In genomic region chr2:203934006-203934632, GRCh38 we compare ENCODE assay signal across 13 cellular contexts. TPM values are rescaled to one million over a fixed set of nuclear protein-coding genes. Genes with fewer than 3 reads are reported as not detected.
DNase-seq lines count a peak whose midpoint lies in the region; ATAC-seq and TF ChIP-seq lines count a peak whose summit lies in the region.
"Had no signal": no experiment of that assay in that cellular context is flagged by ENCODE, and none has a peak within 500 bp of the region (broad histone marks: within the 10 kb centered on the region; RNA-seq: fewer than 3 reads in every experiment).

No MANE protein-coding gene starts in this region.

- H3K4me1 Mint-ChIP-seq in activated CD4-positive, alpha-beta memory T cell treated with anti-CD3 and anti-CD28 coated beads, Interleukin-2, amount 10 ng/mL, durations not matched to agents 7 days and 5 days, result peaks cover 41% of the 10 kb centered on the region
- H3K4me1 Mint-ChIP-seq: activated B cell treated with CpG ODN at 0.5 μM for 24 hours had no signal

- H3K36me3 ChIP-seq in right lobe of liver, result no peaks in the 10 kb centered on the region

- ATAC-seq in right lobe of liver (no peak), GM19351 (IDR thresholded peaks at IDR 0.05; ENCODE audit: unreplicated experiment) (no peak)

- POLR2A ChIA-PET in activated CD4-positive, alpha-beta memory T cell treated with anti-CD3 and anti-CD28 coated beads, Interleukin-2, amount 10 ng/mL, durations not matched to agents 7 days and 5 days (lab: Charles Lee), result interaction anchor here (0.8 to 8.3 kb wide), 21 partner anchors 9 to 227 kb away, joined by 3 to 150 read pairs (median 5); partner anchors contain the start of genes CD28 and CTLA4

- H3K9me3 Mint-ChIP-seq in activated CD4-positive, alpha-beta memory T cell treated with anti-CD3 and anti-CD28 coated beads, Interleukin-2, amount 10 ng/mL, durations not matched to agents 7 days and 5 days, result no peaks in the 10 kb centered on the region
- H3K9me3 Mint-ChIP-seq: activated B cell treated with CpG ODN at 0.5 μM for 24 hours had no signal

- H3K4me3 Mint-ChIP-seq in activated CD4-positive, alpha-beta memory T cell treated with anti-CD3 and anti-CD28 coated beads, Interleukin-2, amount 10 ng/mL, durations not matched to agents 7 days and 5 days, result peak overlapping the region; percentile 47
- H3K4me3 Mint-ChIP-seq: activated B cell treated with CpG ODN at 0.5 μM for 24 hours had no signal

- H3K9me3 ChIP-seq in right lobe of liver, result no peaks in the 10 kb centered on the region

- no peaks in the 10 kb centered on the region for H3K27me3 ChIP-seq in right lobe of liver

- no peaks in the 10 kb centered on the region for H3K27me3 Mint-ChIP-seq in activated CD4-positive, alpha-beta memory T cell treated with anti-CD3 and anti-CD28 coated beads, Interleukin-2, amount 10 ng/mL, durations not matched to agents 7 days and 5 days

- H3K4me1 ChIP-seq in right lobe of liver, result no peaks in the 10 kb centered on the region

- peak; percentile 7 for DNase-seq in M059J (ENCODE audit: low read depth)
- peak; percentile 52 for DNase-seq in activated CD4-positive, alpha-beta memory T cell treated with anti-CD3 and anti-CD28 coated beads, Interleukin-2, amount 10 ng/mL, durations not matched to agents 7 days and 5 days
- DNase-seq in dedifferentiated amniotic fluid mesenchymal stem cell (ENCODE audit: extremely low spot score), result peak; percentile 41
- DNase-seq in stimulated activated CD4-positive, alpha-beta T cell treated with anti-CD3 and anti-CD28 coated beads, TNF-alpha, amount 100 ng/mL, for 24 hours (ENCODE audit: low read depth in 3 of 3), result peak in 2 of 3 experiments; percentile 38 to 60
- no peak for DNase-seq in coronary artery (ENCODE audit: low spot score)
- DNase-seq in right lobe of liver, result no peak
- DNase-seq in midbrain (lab: John Stamatoyannopoulos, UW), result no peak
- DNase-seq: activated B cell treated with CpG ODN at 0.5 μM for 24 hours, C1 segment of cervical spinal cord, mesenchymal stem cell had no signal

- H3K27ac ChIP-seq in coronary artery (peak overlapping the region in 1 of 2 donors; percentile 66), right lobe of liver (no peak overlapping the region)

- peak overlapping the region; percentile 86 for H3K27ac Mint-ChIP-seq in activated CD4-positive, alpha-beta memory T cell treated with anti-CD3 and anti-CD28 coated beads, Interleukin-2, amount 10 ng/mL, durations not matched to agents 7 days and 5 days
- H3K27ac Mint-ChIP-seq: activated B cell treated with CpG ODN at 0.5 μM for 24 hours had no signal

- 43% methylated on average over 6 of the region's 6 CpGs for WGBS in right lobe of liver (ENCODE audit: insufficient coverage, low coverage, low lambda C conversion rate, missing lambda C conversion rate)

- CTCF ChIA-PET in activated CD4-positive, alpha-beta memory T cell treated with anti-CD3 and anti-CD28 coated beads, Interleukin-2, amount 10 ng/mL, durations not matched to agents 7 days and 5 days (lab: Charles Lee), result interaction anchor here (0.6 to 2.1 kb wide), 10 partner anchors 8 to 175 kb away, joined by 3 to 15 read pairs (median 4); no protein-coding TSS in a partner anchor

- intact Hi-C loops in right lobe of liver (cut with DNase I), result no loop called here

- no peak for TF ChIP-seq POLR2A in right lobe of liver (IDR thresholded peaks at IDR 0.05)

- TF ChIP-seq CTCF in coronary artery (IDR thresholded peaks at IDR 0.05) (no peak), right lobe of liver (IDR thresholded peaks at IDR 0.05) (no peak)

- no peak overlapping the region for H3K4me3 ChIP-seq in coronary artery
- H3K4me3 ChIP-seq in right lobe of liver, result no peak overlapping the region

- peaks cover 26% of the 10 kb centered on the region for H3K36me3 Mint-ChIP-seq in activated CD4-positive, alpha-beta memory T cell treated with anti-CD3 and anti-CD28 coated beads, Interleukin-2, amount 10 ng/mL, durations not matched to agents 7 days and 5 days (ENCODE audit: low read depth)

RNA-seq across cellular contexts. Expression of gene ICOS, which starts 2.4 kb away (rescaled TPM):
- total RNA-seq in M059J (2014; rRNA removed; shearing (Covaris generic)), result not detected in 2 replicates
- 10 to 100 TPM; 61.8 to 63.0 TPM for total RNA-seq in activated CD4-positive, alpha-beta memory T cell treated with anti-CD3 and anti-CD28 coated beads, Interleukin-2, amount 10 ng/mL, durations not matched to agents 7 days and 5 days
- under 1 TPM in 2 of 6 experiments, not detected in 4; 0.31 TPM for total RNA-seq in right lobe of liver
- total RNA-seq: activated B cell treated with CpG ODN at 0.5 μM for 24 hours, bronchial epithelial cell, NCI-H460 had no signal

Comparison
In these comparisons a context has a peak if more than half of its experiments do, and no peak if none do; other contexts are left out.
1. DNase-seq: peak in M059J (single experiment), activated CD4-positive, alpha-beta memory T cell treated with anti-CD3 and anti-CD28 coated beads, Interleukin-2, amount 10 ng/mL, durations not matched to agents 7 days and 5 days (single experiment), dedifferentiated amniotic fluid mesenchymal stem cell (single experiment) and stimulated activated CD4-positive, alpha-beta T cell treated with anti-CD3 and anti-CD28 coated beads, TNF-alpha, amount 100 ng/mL, for 24 hours (2 of 3); none in coronary artery (single experiment), right lobe of liver (0 of 3) and midbrain (single experiment).
2. RNA of gene ICOS, which starts 2.4 kb away (total RNA-seq): 61.8 to 63.0 TPM in activated CD4-positive, alpha-beta memory T cell treated with anti-CD3 and anti-CD28 coated beads, Interleukin-2, amount 10 ng/mL, durations not matched to agents 7 days and 5 days; 0.31 TPM in right lobe of liver and not detected in M059J; every median in the first group is over 10 times any median in the second.